Comparison of ENCODE assay signal across 1 cellular context in the genomic region with DNA sequence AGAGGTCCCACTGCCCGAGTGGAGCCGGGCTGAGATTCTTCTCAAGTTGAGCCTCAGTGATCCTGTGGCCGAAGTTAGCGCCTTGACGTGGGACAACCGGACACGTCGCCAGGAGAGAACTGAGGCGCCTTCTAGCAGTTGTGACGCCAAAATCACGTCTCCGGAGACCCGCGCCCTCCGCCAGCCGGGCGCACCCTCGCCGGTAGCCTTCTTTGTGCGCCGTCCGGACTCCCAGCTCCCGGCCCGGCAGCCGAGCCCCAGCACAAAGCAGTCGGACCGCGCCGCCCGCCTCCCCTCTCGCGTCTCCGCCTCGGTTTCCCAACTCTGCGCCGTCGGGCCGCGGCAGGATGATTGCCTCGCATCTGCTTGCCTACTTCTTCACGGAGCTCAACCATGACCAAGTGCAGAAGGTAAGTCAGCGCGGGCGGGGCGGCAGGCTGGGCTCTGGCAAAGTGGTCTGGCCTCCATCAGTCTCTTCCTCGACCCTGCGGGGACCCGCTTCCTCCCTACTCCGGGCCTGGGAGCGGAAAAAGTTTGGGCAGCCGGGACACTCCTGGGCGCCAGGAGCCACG.
A peak's percentile ranks its signal among the peaks of the same experiment; 100 is the strongest.
TF ChIP-seq lines count a peak whose summit lies in the region.
"Not testable (repeated sequence)": the region's sequence is repeated elsewhere in the genome, so short reads cannot be mapped to it uniquely, and the experiment has no call there.

No MANE protein-coding gene starts in this region.

TF ChIP-seq in HepG2, 621 proteins besides CTCF, POLR2A, EP300 and RAD21 (continued from another document):
- TF ChIP-seq, protein P1, sequence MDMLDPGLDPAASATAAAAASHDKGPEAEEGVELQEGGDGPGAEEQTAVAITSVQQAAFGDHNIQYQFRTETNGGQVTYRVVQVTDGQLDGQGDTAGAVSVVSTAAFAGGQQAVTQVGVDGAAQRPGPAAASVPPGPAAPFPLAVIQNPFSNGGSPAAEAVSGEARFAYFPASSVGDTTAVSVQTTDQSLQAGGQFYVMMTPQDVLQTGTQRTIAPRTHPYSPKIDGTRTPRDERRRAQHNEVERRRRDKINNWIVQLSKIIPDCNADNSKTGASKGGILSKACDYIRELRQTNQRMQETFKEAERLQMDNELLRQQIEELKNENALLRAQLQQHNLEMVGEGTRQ (IDR thresholded peaks at IDR 0.05; ENCODE audit: low read depth, low read length): not testable (repeated sequence)
- TF ChIP-seq, protein P1 (CRISPR knock-in tag; IDR thresholded peaks at IDR 0.05; ENCODE audit: borderline replicate concordance): peak; percentile 30; the same call in 1 of the 2 replicates
- 0 out of 2 replicates have a peak, but pooled peaks have one; percentile 15 for TF ChIP-seq ZNF543 (CRISPR knock-in tag; IDR thresholded peaks at IDR 0.05)
- 0 out of 2 replicates have a peak, but pooled peaks have one; percentile 39 for TF ChIP-seq ZNF550 (CRISPR knock-in tag; IDR thresholded peaks at IDR 0.05; ENCODE audit: borderline replicate concordance)
- TF ChIP-seq ZNF766 (CRISPR knock-in tag; IDR thresholded peaks at IDR 0.05; ENCODE audit: borderline replicate concordance): 0 out of 2 replicates have a peak, but pooled peaks have one; percentile 18
- TF ChIP-seq, protein P2, sequence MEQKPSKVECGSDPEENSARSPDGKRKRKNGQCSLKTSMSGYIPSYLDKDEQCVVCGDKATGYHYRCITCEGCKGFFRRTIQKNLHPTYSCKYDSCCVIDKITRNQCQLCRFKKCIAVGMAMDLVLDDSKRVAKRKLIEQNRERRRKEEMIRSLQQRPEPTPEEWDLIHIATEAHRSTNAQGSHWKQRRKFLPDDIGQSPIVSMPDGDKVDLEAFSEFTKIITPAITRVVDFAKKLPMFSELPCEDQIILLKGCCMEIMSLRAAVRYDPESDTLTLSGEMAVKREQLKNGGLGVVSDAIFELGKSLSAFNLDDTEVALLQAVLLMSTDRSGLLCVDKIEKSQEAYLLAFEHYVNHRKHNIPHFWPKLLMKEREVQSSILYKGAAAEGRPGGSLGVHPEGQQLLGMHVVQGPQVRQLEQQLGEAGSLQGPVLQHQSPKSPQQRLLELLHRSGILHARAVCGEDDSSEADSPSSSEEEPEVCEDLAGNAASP (CRISPR knock-in tag; IDR thresholded peaks at IDR 0.05; ENCODE audit: borderline replicate concordance): 0 out of 2 replicates have a peak, but pooled peaks have one; percentile 3
- 0 out of 2 replicates have a peak, but pooled peaks have one; percentile 7 for TF ChIP-seq TGIF2 (CRISPR knock-in tag; IDR thresholded peaks at IDR 0.05)
- TF ChIP-seq NCOA1 (CRISPR knock-in tag; IDR thresholded peaks at IDR 0.05): peak; percentile 87; the same call in 1 of the 2 replicates
- TF ChIP-seq, protein P3, sequence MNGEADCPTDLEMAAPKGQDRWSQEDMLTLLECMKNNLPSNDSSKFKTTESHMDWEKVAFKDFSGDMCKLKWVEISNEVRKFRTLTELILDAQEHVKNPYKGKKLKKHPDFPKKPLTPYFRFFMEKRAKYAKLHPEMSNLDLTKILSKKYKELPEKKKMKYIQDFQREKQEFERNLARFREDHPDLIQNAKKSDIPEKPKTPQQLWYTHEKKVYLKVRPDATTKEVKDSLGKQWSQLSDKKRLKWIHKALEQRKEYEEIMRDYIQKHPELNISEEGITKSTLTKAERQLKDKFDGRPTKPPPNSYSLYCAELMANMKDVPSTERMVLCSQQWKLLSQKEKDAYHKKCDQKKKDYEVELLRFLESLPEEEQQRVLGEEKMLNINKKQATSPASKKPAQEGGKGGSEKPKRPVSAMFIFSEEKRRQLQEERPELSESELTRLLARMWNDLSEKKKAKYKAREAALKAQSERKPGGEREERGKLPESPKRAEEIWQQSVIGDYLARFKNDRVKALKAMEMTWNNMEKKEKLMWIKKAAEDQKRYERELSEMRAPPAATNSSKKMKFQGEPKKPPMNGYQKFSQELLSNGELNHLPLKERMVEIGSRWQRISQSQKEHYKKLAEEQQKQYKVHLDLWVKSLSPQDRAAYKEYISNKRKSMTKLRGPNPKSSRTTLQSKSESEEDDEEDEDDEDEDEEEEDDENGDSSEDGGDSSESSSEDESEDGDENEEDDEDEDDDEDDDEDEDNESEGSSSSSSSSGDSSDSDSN (CRISPR knock-in tag; IDR thresholded peaks at IDR 0.05): 0 out of 2 replicates have a peak, but pooled peaks have one; percentile 61
- 0 out of 2 replicates have a peak, but pooled peaks have one; percentile 19 for TF ChIP-seq SRY (CRISPR knock-in tag; IDR thresholded peaks at IDR 0.05)
- 0 out of 2 replicates have a peak, but pooled peaks have one; percentile 16 for TF ChIP-seq ZC3H4 (CRISPR knock-in tag; IDR thresholded peaks at IDR 0.05; ENCODE audit: borderline replicate concordance)
- 0 out of 2 replicates have a peak, but pooled peaks have one; percentile 16 for TF ChIP-seq RARG (CRISPR knock-in tag; IDR thresholded peaks at IDR 0.05; ENCODE audit: low read depth)
- 0 out of 2 replicates have a peak, but pooled peaks have one; percentile 52 for TF ChIP-seq GTF3A (CRISPR knock-in tag; conservative IDR thresholded peaks at IDR 0.05)
- TF ChIP-seq, protein P4, sequence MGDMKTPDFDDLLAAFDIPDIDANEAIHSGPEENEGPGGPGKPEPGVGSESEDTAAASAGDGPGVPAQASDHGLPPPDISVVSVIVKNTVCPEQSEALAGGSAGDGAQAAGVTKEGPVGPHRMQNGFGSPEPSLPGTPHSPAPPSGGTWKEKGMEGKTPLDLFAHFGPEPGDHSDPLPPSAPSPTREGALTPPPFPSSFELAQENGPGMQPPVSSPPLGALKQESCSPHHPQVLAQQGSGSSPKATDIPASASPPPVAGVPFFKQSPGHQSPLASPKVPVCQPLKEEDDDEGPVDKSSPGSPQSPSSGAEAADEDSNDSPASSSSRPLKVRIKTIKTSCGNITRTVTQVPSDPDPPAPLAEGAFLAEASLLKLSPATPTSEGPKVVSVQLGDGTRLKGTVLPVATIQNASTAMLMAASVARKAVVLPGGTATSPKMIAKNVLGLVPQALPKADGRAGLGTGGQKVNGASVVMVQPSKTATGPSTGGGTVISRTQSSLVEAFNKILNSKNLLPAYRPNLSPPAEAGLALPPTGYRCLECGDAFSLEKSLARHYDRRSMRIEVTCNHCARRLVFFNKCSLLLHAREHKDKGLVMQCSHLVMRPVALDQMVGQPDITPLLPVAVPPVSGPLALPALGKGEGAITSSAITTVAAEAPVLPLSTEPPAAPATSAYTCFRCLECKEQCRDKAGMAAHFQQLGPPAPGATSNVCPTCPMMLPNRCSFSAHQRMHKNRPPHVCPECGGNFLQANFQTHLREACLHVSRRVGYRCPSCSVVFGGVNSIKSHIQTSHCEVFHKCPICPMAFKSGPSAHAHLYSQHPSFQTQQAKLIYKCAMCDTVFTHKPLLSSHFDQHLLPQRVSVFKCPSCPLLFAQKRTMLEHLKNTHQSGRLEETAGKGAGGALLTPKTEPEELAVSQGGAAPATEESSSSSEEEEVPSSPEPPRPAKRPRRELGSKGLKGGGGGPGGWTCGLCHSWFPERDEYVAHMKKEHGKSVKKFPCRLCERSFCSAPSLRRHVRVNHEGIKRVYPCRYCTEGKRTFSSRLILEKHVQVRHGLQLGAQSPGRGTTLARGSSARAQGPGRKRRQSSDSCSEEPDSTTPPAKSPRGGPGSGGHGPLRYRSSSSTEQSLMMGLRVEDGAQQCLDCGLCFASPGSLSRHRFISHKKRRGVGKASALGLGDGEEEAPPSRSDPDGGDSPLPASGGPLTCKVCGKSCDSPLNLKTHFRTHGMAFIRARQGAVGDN (CRISPR knock-in tag; IDR thresholded peaks at IDR 0.05): peak; percentile 40; the same call in 1 of the 2 replicates
- TF ChIP-seq HDAC2 (CRISPR knock-in tag; IDR thresholded peaks at IDR 0.05): peak; percentile 3; the same call in 1 of the 2 replicates
- not testable (repeated sequence) for TF ChIP-seq HNF4G (IDR thresholded peaks at IDR 0.05; ENCODE audit: borderline replicate concordance, low read depth, low read length)
- TF ChIP-seq HNF4G (CRISPR knock-in tag; IDR thresholded peaks at IDR 0.05; ENCODE audit: borderline replicate concordance, low read depth): peak; percentile 12; the same call in 1 of the 2 replicates
- TF ChIP-seq ELF4 (CRISPR knock-in tag; IDR thresholded peaks at IDR 0.05; ENCODE audit: borderline replicate concordance): peak; percentile 81; the same call in 1 of the 2 replicates
- 0 out of 2 replicates have a peak, but pooled peaks have one; percentile 19 for TF ChIP-seq EED (CRISPR knock-in tag; IDR thresholded peaks at IDR 0.05)
- TF ChIP-seq, protein P5, sequence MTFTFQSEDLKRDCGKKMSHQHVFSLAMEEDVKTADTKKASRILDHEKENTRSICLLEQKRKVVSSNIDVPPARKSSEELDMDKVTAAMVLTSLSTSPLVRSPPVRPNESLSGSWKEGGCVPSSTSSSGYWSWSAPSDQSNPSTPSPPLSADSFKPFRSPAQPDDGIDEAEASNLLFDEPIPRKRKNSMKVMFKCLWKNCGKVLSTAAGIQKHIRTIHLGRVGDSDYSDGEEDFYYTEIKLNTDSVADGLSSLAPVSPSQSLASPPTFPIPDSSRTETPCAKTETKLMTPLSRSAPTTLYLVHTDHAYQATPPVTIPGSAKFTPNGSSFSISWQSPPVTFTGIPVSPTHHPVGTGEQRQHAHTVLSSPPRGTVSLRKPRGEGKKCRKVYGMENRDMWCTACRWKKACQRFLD (CRISPR knock-in tag; IDR thresholded peaks at IDR 0.05; ENCODE audit: borderline replicate concordance): peak; percentile 24; the same call in 1 of the 2 replicates
- TF ChIP-seq, protein P6, sequence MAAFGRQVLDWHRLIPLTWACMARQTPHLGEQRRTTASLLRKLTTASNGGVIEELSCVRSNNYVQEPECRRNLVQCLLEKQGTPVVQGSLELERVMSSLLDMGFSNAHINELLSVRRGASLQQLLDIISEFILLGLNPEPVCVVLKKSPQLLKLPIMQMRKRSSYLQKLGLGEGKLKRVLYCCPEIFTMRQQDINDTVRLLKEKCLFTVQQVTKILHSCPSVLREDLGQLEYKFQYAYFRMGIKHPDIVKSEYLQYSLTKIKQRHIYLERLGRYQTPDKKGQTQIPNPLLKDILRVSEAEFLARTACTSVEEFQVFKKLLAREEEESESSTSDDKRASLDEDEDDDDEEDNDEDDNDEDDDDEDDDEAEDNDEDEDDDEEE (CRISPR knock-in tag; IDR thresholded peaks at IDR 0.05): peak; percentile 41; the same call in 1 of the 2 replicates
- 0 out of 2 replicates have a peak, but pooled peaks have one; percentile 14 for TF ChIP-seq ZNF329 (CRISPR knock-in tag; IDR thresholded peaks at IDR 0.05; ENCODE audit: low read depth)
- peak; percentile 22; the same call in 1 of the 2 replicates for TF ChIP-seq ZNF333 (CRISPR knock-in tag; IDR thresholded peaks at IDR 0.05; ENCODE audit: borderline replicate concordance)
- TF ChIP-seq ZFYVE20 (CRISPR knock-in tag; IDR thresholded peaks at IDR 0.05; ENCODE audit: borderline replicate concordance, low read depth): peak; percentile 31; the same call in 1 of the 2 replicates
- TF ChIP-seq FOXJ3 (CRISPR knock-in tag; IDR thresholded peaks at IDR 0.05; ENCODE audit: borderline replicate concordance): 0 out of 2 replicates have a peak, but pooled peaks have one; percentile 30
- 0 out of 2 replicates have a peak, but pooled peaks have one; percentile 85 for TF ChIP-seq ZNF558 (CRISPR knock-in tag; IDR thresholded peaks at IDR 0.05; ENCODE audit: borderline replicate concordance)
- peak; percentile 43; the same call in 1 of the 2 replicates for TF ChIP-seq ZNF556 (CRISPR knock-in tag; IDR thresholded peaks at IDR 0.05; ENCODE audit: borderline replicate concordance)
- TF ChIP-seq, protein P7, sequence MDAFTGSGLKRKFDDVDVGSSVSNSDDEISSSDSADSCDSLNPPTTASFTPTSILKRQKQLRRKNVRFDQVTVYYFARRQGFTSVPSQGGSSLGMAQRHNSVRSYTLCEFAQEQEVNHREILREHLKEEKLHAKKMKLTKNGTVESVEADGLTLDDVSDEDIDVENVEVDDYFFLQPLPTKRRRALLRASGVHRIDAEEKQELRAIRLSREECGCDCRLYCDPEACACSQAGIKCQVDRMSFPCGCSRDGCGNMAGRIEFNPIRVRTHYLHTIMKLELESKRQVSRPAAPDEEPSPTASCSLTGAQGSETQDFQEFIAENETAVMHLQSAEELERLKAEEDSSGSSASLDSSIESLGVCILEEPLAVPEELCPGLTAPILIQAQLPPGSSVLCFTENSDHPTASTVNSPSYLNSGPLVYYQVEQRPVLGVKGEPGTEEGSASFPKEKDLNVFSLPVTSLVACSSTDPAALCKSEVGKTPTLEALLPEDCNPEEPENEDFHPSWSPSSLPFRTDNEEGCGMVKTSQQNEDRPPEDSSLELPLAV (CRISPR knock-in tag; conservative IDR thresholded peaks at IDR 0.05; ENCODE audit: low read depth): peak; percentile 32; the same call in 1 of the 2 replicates
- TF ChIP-seq GPN1 (CRISPR knock-in tag; IDR thresholded peaks at IDR 0.05; ENCODE audit: borderline replicate concordance): 0 out of 2 replicates have a peak, but pooled peaks have one; percentile 4
